ENCODE assay signal across 27 cellular contexts in the genomic region with DNA sequence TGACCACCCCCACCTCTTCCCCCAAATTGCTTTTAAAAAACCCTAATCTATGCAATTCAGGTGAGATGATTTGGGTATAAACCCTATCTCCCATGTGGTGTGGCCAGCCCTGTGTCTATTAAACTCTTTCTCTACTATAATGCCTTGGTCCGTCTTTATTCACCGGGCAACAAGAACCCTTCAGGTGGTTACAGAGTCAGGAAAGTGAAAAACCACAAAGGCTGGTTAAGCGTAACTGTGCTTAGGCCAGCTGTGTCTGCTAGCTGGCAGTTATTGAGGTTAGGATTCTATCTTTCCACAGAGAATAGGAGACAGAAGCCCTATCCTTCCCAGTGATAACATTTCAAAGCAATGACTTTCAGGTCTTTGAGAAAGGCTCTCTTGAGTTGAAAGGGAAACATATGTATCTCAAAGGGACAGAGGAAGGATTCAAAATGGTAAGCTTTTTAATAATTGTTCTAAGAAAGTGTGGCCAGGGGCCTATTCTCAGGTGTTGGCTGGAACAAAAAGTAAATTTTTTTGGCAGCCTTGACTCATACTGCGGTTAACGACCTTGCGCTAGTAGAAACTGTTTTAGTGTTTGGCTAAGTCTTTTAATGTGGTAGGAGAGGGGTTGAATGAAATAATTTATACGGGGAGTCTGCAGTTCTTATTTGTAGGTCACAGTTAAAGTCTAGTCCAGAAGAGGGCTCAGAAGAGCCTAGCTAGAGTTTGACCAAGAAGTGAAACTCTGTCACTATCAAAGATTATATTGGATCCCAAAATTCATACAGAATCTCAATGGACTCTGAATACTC.
"Had no signal": no experiment of that assay in that cellular context is flagged by ENCODE, and none has a peak within 500 bp of the region (broad histone marks: within the 10 kb centered on the region; RNA-seq: fewer than 3 reads in every experiment).

No MANE protein-coding gene starts in this region.

- DNase-seq: activated CD4-positive, alpha-beta memory T cell treated with anti-CD3 and anti-CD28 coated beads, Interleukin-2, amount 10 ng/mL, durations not matched to agents 7 days and 5 days; activated CD4-positive, alpha-beta T cell treated with anti-CD3 and anti-CD28 coated beads for 36 hours; activated CD4-positive, alpha-beta T cell treated with anti-CD3 and anti-CD28 coated beads, Interleukin-2, amount 50 U/mL, for 1 hour; activated gamma-delta T cell; activated naive CD4-positive, alpha-beta T cell treated with anti-CD3 and anti-CD28 coated beads for 36 hours; activated T-cell treated with anti-CD3 and anti-CD28 coated beads for 4 hours; activated T-cell treated with anti-CD3 and anti-CD28 coated beads, Interleukin-2, amount 50 U/mL, for 48 hours; adrenal gland; anterior cingulate cortex; cerebellar nuclear complex; NCI-H1092; NCI-H1417; NCI-H1930; NCI-H2107; NCI-H2171 treated with DMSO at 0.1 percent for 48 hours; NCI-H226; NCI-H526; NCI-H774; T-cell; T-helper 2 cell; T1000 had no signal

- H3K4me3 ChIP-seq: adrenal gland, SK-N-MC had no signal

- FAIRE-seq: colon had no signal

- H3K27me3 ChIP-seq: adrenal gland had no signal

- H3K27ac Mint-ChIP-seq: activated CD4-positive, alpha-beta memory T cell treated with anti-CD3 and anti-CD28 coated beads, Interleukin-2, amount 10 ng/mL, durations not matched to agents 7 days and 5 days; activated CD4-positive, alpha-beta T cell treated with anti-CD3 and anti-CD28 coated beads for 36 hours; activated naive CD4-positive, alpha-beta T cell treated with anti-CD3 and anti-CD28 coated beads for 36 hours; activated naive CD8-positive, alpha-beta T cell; activated T-helper 17 cell treated with anti-CD3 and anti-CD28 coated beads, Interleukin-2, amount 50 U/mL, for 72 hours; T-cell had no signal

- H3K4me1 Mint-ChIP-seq: activated CD4-positive, alpha-beta memory T cell treated with anti-CD3 and anti-CD28 coated beads, Interleukin-2, amount 10 ng/mL, durations not matched to agents 7 days and 5 days; activated T-helper 17 cell treated with anti-CD3 and anti-CD28 coated beads, Interleukin-2, amount 50 U/mL, for 72 hours; T-cell had no signal

- H3K4me3 Mint-ChIP-seq: activated CD4-positive, alpha-beta memory T cell treated with anti-CD3 and anti-CD28 coated beads, Interleukin-2, amount 10 ng/mL, durations not matched to agents 7 days and 5 days; activated CD4-positive, alpha-beta T cell treated with anti-CD3 and anti-CD28 coated beads for 36 hours; activated naive CD4-positive, alpha-beta T cell treated with anti-CD3 and anti-CD28 coated beads for 36 hours; activated naive CD8-positive, alpha-beta T cell; activated T-helper 17 cell treated with anti-CD3 and anti-CD28 coated beads, Interleukin-2, amount 50 U/mL, for 72 hours; T-cell had no signal

- H3K9me3 ChIP-seq: adrenal gland had no signal

- ATAC-seq: activated CD4-positive, alpha-beta T cell treated with anti-CD3 and anti-CD28 coated beads for 36 hours; activated T-helper 17 cell treated with anti-CD3 and anti-CD28 coated beads, Interleukin-2, amount 50 U/mL, for 72 hours; Right ventricle myocardium inferior; T-cell had no signal

- H3K36me3 Mint-ChIP-seq: activated naive CD8-positive, alpha-beta T cell; T-cell had no signal

- H3K27ac ChIP-seq: adrenal gland, SK-N-MC, VCaP had no signal

- H3K27me3 Mint-ChIP-seq: activated CD4-positive, alpha-beta memory T cell treated with anti-CD3 and anti-CD28 coated beads, Interleukin-2, amount 10 ng/mL, durations not matched to agents 7 days and 5 days; activated CD4-positive, alpha-beta T cell treated with anti-CD3 and anti-CD28 coated beads for 36 hours; T-cell had no signal

- H3K36me3 ChIP-seq: adrenal gland had no signal

- H3K4me1 ChIP-seq: adrenal gland had no signal
